Comparison of ENCODE assay signal across 1 cellular context in genomic region chr17:40564883-40565744, GRCh38.
TF ChIP-seq lines count a peak whose summit lies in the region.

Gene CCR7, minus strand, starts transcription at chr17:40565472. Its CDS starts 63 bp downstream, at chr17:40565409.

TF ChIP-seq in K562, 482 proteins besides CTCF, POLR2A, EP300 and RAD21 (continued from another document and continues in another):
- TF ChIP-seq PBX2 (CRISPR knock-in tag; IDR thresholded peaks at IDR 0.05; ENCODE audit: low read depth) (no peak), PBX2 (tag; conservative IDR thresholded peaks at IDR 0.05; ENCODE audit: low read depth) (no peak), ZNF398 (CRISPR knock-in tag; IDR thresholded peaks at IDR 0.05) (no peak), PCBP2 (IDR thresholded peaks at IDR 0.05; ENCODE audit: low read depth, low read length, poor library complexity, severe bottlenecking) (no peak), MGA (IDR thresholded peaks at IDR 0.05) (no peak), USF2 (CRISPR knock-in tag; IDR thresholded peaks at IDR 0.05) (no peak), POLR2AphosphoS5 (IDR thresholded peaks at IDR 0.05; ENCODE audit: control insufficient read depth, insufficient read depth, low read depth, low read length) (no peak), E2F3 (CRISPR knock-in tag; IDR thresholded peaks at IDR 0.05) (no peak), SOX6 (IDR thresholded peaks at IDR 0.05) (no peak), ILF3 (IDR thresholded peaks at IDR 0.05; ENCODE audit: borderline replicate concordance) (no peak), DNMT1 (IDR thresholded peaks at IDR 0.05) (no peak), RNF2 (IDR thresholded peaks at IDR 0.05) (no peak), MCM2 (IDR thresholded peaks at IDR 0.05; ENCODE audit: low read depth) (no peak), RERE (CRISPR knock-in tag; IDR thresholded peaks at IDR 0.05; ENCODE audit: borderline replicate concordance) (no peak), POLR2H (tag; IDR thresholded peaks at IDR 0.05; ENCODE audit: low read depth) (no peak), PHTF2 (CRISPR knock-in tag; IDR thresholded peaks at IDR 0.05) (no peak), TFAM (CRISPR knock-in tag; conservative IDR thresholded peaks at IDR 0.05) (no peak), STAG1 (CRISPR knock-in tag; IDR thresholded peaks at IDR 0.05; ENCODE audit: borderline replicate concordance) (no peak), SFPQ (IDR thresholded peaks at IDR 0.05; ENCODE audit: low read depth, low read length) (no peak), CREB1 (IDR thresholded peaks at IDR 0.05) (no peak), CREB1 (CRISPR knock-in tag; IDR thresholded peaks at IDR 0.05) (no peak), ZBTB49 (CRISPR knock-in tag; IDR thresholded peaks at IDR 0.05; ENCODE audit: borderline replicate concordance) (no peak), CC2D1A (IDR thresholded peaks at IDR 0.05) (no peak), MYNN (IDR thresholded peaks at IDR 0.05) (no peak), MYNN (CRISPR knock-in tag; IDR thresholded peaks at IDR 0.05) (no peak), ZNF274 (IDR thresholded peaks at IDR 0.05; ENCODE audit: borderline replicate concordance, low read depth, low read length) (no peak), SIN3A (IDR thresholded peaks at IDR 0.05; ENCODE audit: borderline replicate concordance in 2 of 2, control insufficient read depth in 1 of 2, low read depth in 2 of 2, low read length in 2 of 2) (no peak)
